16 cellular contexts compared by ENCODE assay signal in genomic region chr20:37243937-37244571, GRCh38. TPM values are rescaled to one million over a fixed set of nuclear protein-coding genes. Genes with fewer than 3 reads are reported as not detected.
DNase-seq lines count a peak whose midpoint lies in the region; ATAC-seq and TF ChIP-seq lines count a peak whose summit lies in the region.
"Had no signal": no experiment of that assay in that cellular context is flagged by ENCODE, and none has a peak within 500 bp of the region (broad histone marks: within the 10 kb centered on the region; RNA-seq: fewer than 3 reads in every experiment).

No MANE protein-coding gene starts in this region.

- DNase-seq in SK-N-SH (no peak), breast epithelium (ENCODE audit: low spot score in 2 of 2) (peak in 1 of 2 donors; percentile 51), left ventricle myocardium superior (peak; percentile 74), testis (peak; percentile 34), KBM-7 (no peak), kidney glomerular epithelial cell (lab: John Stamatoyannopoulos, UW) (no peak)
- DNase-seq in effector memory CD8-positive, alpha-beta T cell = no peak
- DNase-seq: activated CD8-positive, alpha-beta memory T cell treated with anti-CD3 and anti-CD28 coated beads, Interleukin-2, amount 10 ng/mL, durations not matched to agents 7 days and 5 days; effector CD8-positive, alpha-beta T cell; NCI-H774; SJCRH30; stimulated activated CD4-positive, alpha-beta T cell treated with anti-CD3 and anti-CD28 coated beads, Interleukin-1b, Interleukin-23, amount 100 ng/mL, for 48 hours had no signal

- H3K9ac ChIP-seq in SK-N-SH = no peak overlapping the region

- no peaks in the 10 kb centered on the region for H3K9me2 ChIP-seq in SK-N-SH

- H3K27ac Mint-ChIP-seq in effector memory CD8-positive, alpha-beta T cell = peak overlapping the region in 1 of 2 donors; percentile 7
- H3K27ac Mint-ChIP-seq: activated CD8-positive, alpha-beta memory T cell treated with anti-CD3 and anti-CD28 coated beads, Interleukin-2, amount 10 ng/mL, durations not matched to agents 7 days and 5 days; memory B cell had no signal

- H3K27ac ChIP-seq in SK-N-SH (ENCODE audit: low read depth in 2 of 2, low read length in 1 of 2) (peak overlapping the region in 1 of 2 experiments; percentile 83; a peak in 2 of 4 replicates), breast epithelium (peak overlapping the region; percentile 68 to 70), testis (no peak overlapping the region)
- H3K27ac ChIP-seq: SJCRH30 had no signal

- peaks cover 0 to 30% of the 10 kb centered on the region in 2 experiments; a peak in 2 of 4 replicates for H3K4me1 ChIP-seq in SK-N-SH (ENCODE audit: control insufficient read depth in 1 of 2, insufficient read depth in 2 of 2, low read depth in 1 of 2, low read length in 1 of 2)
- peaks cover 0 to 8% of the 10 kb centered on the region in 2 donors for H3K4me1 ChIP-seq in breast epithelium
- no peaks in the 10 kb centered on the region for H3K4me1 ChIP-seq in testis

- H3K9me3 Mint-ChIP-seq in effector memory CD8-positive, alpha-beta T cell = no peaks in the 10 kb centered on the region
- H3K9me3 Mint-ChIP-seq: memory B cell had no signal

- POLR2A ChIA-PET in SK-N-SH (lab: Yijun Ruan, JAX) = interaction anchor here (0.6 kb wide), 1 partner anchor 807 kb away, joined by 3 read pairs; no protein-coding TSS in a partner anchor

- WGBS in SK-N-SH (ENCODE audit: low lambda C conversion rate) = 76% methylated on average over 7 of the region's 8 CpGs
- 65 to 69% methylated on average over 6 to 8 of the region's 8 CpGs for WGBS in testis, 2 donors

- no peak overlapping the region for H3K4me3 Mint-ChIP-seq in effector memory CD8-positive, alpha-beta T cell
- H3K4me3 Mint-ChIP-seq: activated CD8-positive, alpha-beta memory T cell treated with anti-CD3 and anti-CD28 coated beads, Interleukin-2, amount 10 ng/mL, durations not matched to agents 7 days and 5 days; memory B cell had no signal

- no peak for TF ChIP-seq EP300 in SK-N-SH (IDR thresholded peaks at IDR 0.05; ENCODE audit: borderline replicate concordance in 1 of 2, low read depth in 1 of 2, low read length in 1 of 2)

- H3K4me3 ChIP-seq in SK-N-SH (ENCODE audit: low read depth in 2 of 2, low read length in 1 of 2) (no peak overlapping the region), breast epithelium (no peak overlapping the region), testis (no peak overlapping the region)
- H3K4me3 ChIP-seq: SJCRH30 had no signal

- intact Hi-C loops in breast epithelium (cut with DNase I; ENCODE audit: low total_unique reads) = no loop called here
- intact Hi-C loops in left ventricle myocardium superior (cut with micrococcal nuclease) = no loop called here
- intact Hi-C loops in testis (cut with DNase I; ENCODE audit: low total_unique reads) = no loop called here

- H3K27me3 ChIP-seq in SK-N-SH (ENCODE audit: insufficient read depth) = no peaks in the 10 kb centered on the region
- no peaks in the 10 kb centered on the region for H3K27me3 ChIP-seq in breast epithelium
- H3K27me3 ChIP-seq in testis = no peaks in the 10 kb centered on the region
- H3K27me3 ChIP-seq: SJCRH30 had no signal

- CTCF ChIA-PET in SK-N-SH (lab: Yijun Ruan, JAX) = interaction anchor here (1.0 to 2.3 kb wide), 7 partner anchors 12 to 152 kb away, joined by 3 to 8 read pairs (median 5); no protein-coding TSS in a partner anchor

- TF ChIP-seq RAD21 in SK-N-SH (IDR thresholded peaks at IDR 0.05; ENCODE audit: low read length) = no peak

- in situ Hi-C loops in KBM-7 (cut with MboI; ENCODE audit: low pct_unique_long_range_greater_than_20kb, low sequenced_read_pairs) = no loop called here

- no peak overlapping the region for H3K4me2 ChIP-seq in SK-N-SH

- H3K36me3 Mint-ChIP-seq in effector memory CD8-positive, alpha-beta T cell (ENCODE audit: insufficient read depth) = peaks cover 54% of the 10 kb centered on the region

- H3K79me2 ChIP-seq in SK-N-SH (ENCODE audit: insufficient read depth) = no peaks in the 10 kb centered on the region

- H3K9me3 ChIP-seq in SK-N-SH (no peaks in the 10 kb centered on the region), breast epithelium (no peaks in the 10 kb centered on the region), testis (no peaks in the 10 kb centered on the region)
- H3K9me3 ChIP-seq: SJCRH30 had no signal

- ATAC-seq in SK-N-SH treated with all-trans-retinoic acid at 6 μM for 48 hours (peak; percentile 18; the same call in 2 of the 3 replicates), left ventricle myocardium superior (peak; percentile 87)
- no peak for ATAC-seq in effector memory CD8-positive, alpha-beta T cell (replicated peaks)
- ATAC-seq: activated CD8-positive, alpha-beta memory T cell treated with anti-CD3 and anti-CD28 coated beads, Interleukin-2, amount 10 ng/mL, durations not matched to agents 7 days and 5 days had no signal

- TF ChIP-seq CTCF in SK-N-SH (IDR thresholded peaks at IDR 0.05) (no peak), breast epithelium (IDR thresholded peaks at IDR 0.05) (no peak), testis (IDR thresholded peaks at IDR 0.05) (no peak)

- H2AFZ ChIP-seq in SK-N-SH (ENCODE audit: low read depth) = no peak overlapping the region

- no peaks in the 10 kb centered on the region for H4K20me1 ChIP-seq in SK-N-SH (ENCODE audit: insufficient read depth)

- H3K4me1 Mint-ChIP-seq in effector memory CD8-positive, alpha-beta T cell (ENCODE audit: low read depth in 2 of 2) = no peaks in the 10 kb centered on the region
- H3K4me1 Mint-ChIP-seq: activated CD8-positive, alpha-beta memory T cell treated with anti-CD3 and anti-CD28 coated beads, Interleukin-2, amount 10 ng/mL, durations not matched to agents 7 days and 5 days; memory B cell had no signal

- no peak for TF ChIP-seq POLR2A in breast epithelium (IDR thresholded peaks at IDR 0.05)
- TF ChIP-seq POLR2A in testis (IDR thresholded peaks at IDR 0.05) = no peak

- H3K36me3 ChIP-seq in SK-N-SH (replicated peaks in 1 of 2; ENCODE audit: control insufficient read depth in 1 of 2, insufficient read depth in 2 of 2, low read length in 1 of 2) (peaks cover 36 to 42% of the 10 kb centered on the region in 2 experiments), breast epithelium (peaks cover 5% of the 10 kb centered on the region), testis (ENCODE audit: low read depth, missing control alignments) (no peaks in the 10 kb centered on the region)

- H3K27me3 Mint-ChIP-seq in effector memory CD8-positive, alpha-beta T cell = no peaks in the 10 kb centered on the region
- H3K27me3 Mint-ChIP-seq: activated CD8-positive, alpha-beta memory T cell treated with anti-CD3 and anti-CD28 coated beads, Interleukin-2, amount 10 ng/mL, durations not matched to agents 7 days and 5 days; memory B cell had no signal

- no peaks in the 10 kb centered on the region for H3F3A ChIP-seq in SK-N-SH (replicated peaks; ENCODE audit: insufficient read depth)

TF ChIP-seq in SK-N-SH treated with all-trans-retinoic acid at 6 μM for 48 hours, 23 proteins besides CTCF, POLR2A, EP300 and RAD21 (continues in another document):
- TF ChIP-seq PPARA (CRISPR knock-in tag; IDR thresholded peaks at IDR 0.05; ENCODE audit: borderline replicate concordance) (no peak), ZFP30 (CRISPR knock-in tag; IDR thresholded peaks at IDR 0.05) (no peak), ARNTL (CRISPR knock-in tag; IDR thresholded peaks at IDR 0.05; ENCODE audit: borderline replicate concordance, low read depth) (no peak), RARB (CRISPR knock-in tag; IDR thresholded peaks at IDR 0.05) (no peak)

TF ChIP-seq in SK-N-SH, 30 proteins besides CTCF, POLR2A, EP300 and RAD21 (continues in another document):
- no peak for TF ChIP-seq ELF1 (IDR thresholded peaks at IDR 0.05)
- TF ChIP-seq YY1 (IDR thresholded peaks at IDR 0.05; ENCODE audit: low read depth) = no peak
- TF ChIP-seq GABPA (IDR thresholded peaks at IDR 0.05; ENCODE audit: low read depth) = no peak
- no peak for TF ChIP-seq NFIC (IDR thresholded peaks at IDR 0.05; ENCODE audit: borderline replicate concordance)
- TF ChIP-seq IRF3 (IDR thresholded peaks at IDR 0.05; ENCODE audit: low read depth, low read length) = no peak
- no peak for TF ChIP-seq PBX3 (IDR thresholded peaks at IDR 0.05)
- TF ChIP-seq USF1 (IDR thresholded peaks at IDR 0.05; ENCODE audit: borderline replicate concordance, low read depth) = no peak

RNA-seq across cellular contexts. Expression of gene GHRH, which starts 17.6 kb away (rescaled TPM):
- polyA plus RNA-seq in SK-N-SH (2012; rRNA removed) (not detected in 2 replicates), testis (ENCODE audit: insufficient read depth, low read depth, low replicate concordance) (not detected)
- polyA plus RNA-seq in SK-N-SH (2012; cell fraction: cytosol; rRNA removed) = not detected in 2 replicates
- polyA plus RNA-seq in SK-N-SH (2012; cell fraction: nucleus; rRNA removed) = not detected in 2 replicates
- total RNA-seq in breast epithelium (not detected), left ventricle myocardium superior (not detected), testis (not detected)
- total RNA-seq: activated CD8-positive, alpha-beta memory T cell treated with anti-CD3 and anti-CD28 coated beads, Interleukin-2, amount 10 ng/mL, durations not matched to agents 7 days and 5 days; H4; osteoblast; SJCRH30 had no signal

RNA-seq across cellular contexts. Expression of gene MANBAL, which starts 45.4 kb away (rescaled TPM):
- polyA plus RNA-seq in SK-N-SH (2012; rRNA removed) (105 and 141 TPM in 2 replicates), testis (ENCODE audit: insufficient read depth, low read depth, low replicate concordance) (92.4 TPM)
- 96.7 and 125 TPM in 2 replicates for polyA plus RNA-seq in SK-N-SH (2012; cell fraction: cytosol; rRNA removed)
- 67.4 and 78.5 TPM in 2 replicates for polyA plus RNA-seq in SK-N-SH (2012; cell fraction: nucleus; rRNA removed)
- total RNA-seq in breast epithelium (10 to 100 TPM; 31.8 to 42.0 (median 34.7) TPM), left ventricle myocardium superior (16.6 TPM), testis (10 to 100 TPM; 42.4 to 68.4 TPM)

Comparison
In these comparisons a context has a peak if more than half of its experiments do, and no peak if none do; other contexts are left out.
1. DNase-seq: peak in left ventricle myocardium superior (single experiment) and testis (single experiment); none in SK-N-SH (single experiment), KBM-7 (single experiment), effector memory CD8-positive, alpha-beta T cell (0 of 3) and kidney glomerular epithelial cell (single experiment).
2. H3K27ac ChIP-seq: peak in breast epithelium (2 of 2); none in testis (0 of 2).